Comparison of ENCODE assay signal across 1 cellular context in genomic region chr21:43701936-43702784, GRCh38.
TF ChIP-seq lines count a peak whose summit lies in the region.

No MANE protein-coding gene starts in this region.

TF ChIP-seq in GM23338, 12 proteins besides CTCF, POLR2A, EP300 and RAD21 (continued from another document):
- no peak for TF ChIP-seq ZNF462 (CRISPR knock-in tag; IDR thresholded peaks at IDR 0.05)
- no peak for TF ChIP-seq ETS1 (IDR thresholded peaks at IDR 0.05)
- no peak for TF ChIP-seq EZH2phosphoT487 (IDR thresholded peaks at IDR 0.05; ENCODE audit: unreplicated experiment)
- no peak for TF ChIP-seq CREB1 (CRISPR knock-in tag; IDR thresholded peaks at IDR 0.05; ENCODE audit: low read depth)
- TF ChIP-seq JUNB (IDR thresholded peaks at IDR 0.05; ENCODE audit: unreplicated experiment) = no peak
- TF ChIP-seq STAT1 (IDR thresholded peaks at IDR 0.05; ENCODE audit: unreplicated experiment) = no peak
- TF ChIP-seq ZNF331 (CRISPR knock-in tag; IDR thresholded peaks at IDR 0.05; ENCODE audit: low read depth) = no peak
- no peak for TF ChIP-seq NANOG (IDR thresholded peaks at IDR 0.05; ENCODE audit: borderline replicate concordance)
